ENCODE assay signal across 17 cellular contexts in genomic region chr6:130932956-130933355, GRCh38.
A peak's percentile ranks its signal among the peaks of the same experiment; 100 is the strongest.
DNase-seq lines count a peak whose midpoint lies in the region; ATAC-seq, FAIRE-seq and TF ChIP-seq lines count a peak whose summit lies in the region.
"Had no signal": no experiment of that assay in that cellular context is flagged by ENCODE, and none has a peak within 500 bp of the region (broad histone marks: within the 10 kb centered on the region; RNA-seq: fewer than 3 reads in every experiment).

No MANE protein-coding gene starts in this region.

- peak overlapping the region; percentile 3 for H2BK120ac ChIP-seq in mesenchymal stem cell (ENCODE audit: low read depth, low read length)

- H3K79me1 ChIP-seq in mesenchymal stem cell (replicated peaks; ENCODE audit: low read length, poor library complexity, severe bottlenecking): peaks cover 29% of the 10 kb centered on the region

- WGBS in GM12878 (ENCODE audit: insufficient coverage, insufficient replicate concordance, low lambda C conversion rate, missing lambda C conversion rate): 90% methylated on average over 2 of the region's 2 CpGs
- 88% methylated on average over 1 of the region's 2 CpGs for WGBS in mesenchymal stem cell
- 76% methylated on average over 2 of the region's 2 CpGs for WGBS in prostate gland

- no peak for ATAC-seq in GM23338
- peak; percentile 67 for ATAC-seq in GM12878

- H3K9me3 ChIP-seq in GM12878 (replicated peaks; ENCODE audit: control insufficient read depth, insufficient read depth, low read length) (no peaks in the 10 kb centered on the region), mesenchymal stem cell (ENCODE audit: control insufficient read depth, low read length) (no peaks in the 10 kb centered on the region), prostate gland (no peaks in the 10 kb centered on the region)
- H3K9me3 ChIP-seq: Peyer's patch had no signal

- no peak for DNase-seq in GM23338 (ENCODE audit: low spot score)
- no peak for DNase-seq in GM12878 (ENCODE audit: low read depth, low spot score)
- peak; percentile 24 for DNase-seq in mesenchymal stem cell
- DNase-seq in substantia nigra (lab: John Stamatoyannopoulos, UW): no peak
- no peak for DNase-seq in NCI-H2029 treated with DMSO at 0.1 percent for 48 hours (lab: John Stamatoyannopoulos, UW)
- no peak for DNase-seq in putamen (ENCODE audit: low spot score)
- no peak for DNase-seq in prostate gland (ENCODE audit: low spot score)
- DNase-seq: CD8-positive, alpha-beta memory T cell; DMS 273 treated with DMSO at 0.1 percent for 48 hours; H7; Karpas-422; NCI-H1105 treated with DMSO at 0.1 percent for 48 hours; NCI-H187; NCI-H446; NCI-H748 treated with DMSO at 0.1 percent for 48 hours; Peyer's patch; SHP77 had no signal

- no peak for FAIRE-seq in GM12878 (lab: Jason Lieb, UNC)

- H3K14ac ChIP-seq in mesenchymal stem cell (ENCODE audit: low read length in 2 of 2): no peak overlapping the region

- no TSS peak for BruUV-seq in GM12878 (replicated peaks; lab: Mats Ljungman, UMichigan)

- TF ChIP-seq CTCF in GM23338 (conservative IDR thresholded peaks at IDR 0.05; ENCODE audit: low read depth in 2 of 2) (no peak), GM12878 (IDR thresholded peaks at IDR 0.05 in 2 of 3, conservative IDR thresholded peaks at IDR 0.05 in 1 of 3; ENCODE audit: control insufficient read depth in 2 of 3, extremely low read depth in 1 of 3, insufficient read depth in 1 of 3, low read depth in 3 of 3, low read length in 3 of 3) (no peak), prostate gland (IDR thresholded peaks at IDR 0.05) (no peak)

- H3K4me3 ChIP-seq in GM23338 (no peak overlapping the region), GM12878 (no peak overlapping the region), mesenchymal stem cell (ENCODE audit: insufficient read depth in 1 of 2, low read depth in 1 of 2, low read length in 2 of 2) (no peak overlapping the region), prostate gland (no peak overlapping the region)
- H3K4me3 ChIP-seq: Peyer's patch had no signal

- no peak overlapping the region for H2BK12ac ChIP-seq in mesenchymal stem cell (ENCODE audit: low read length in 2 of 2)

- CTCF ChIA-PET in GM12878 (lab: Yijun Ruan, JAX): interaction anchor here (1.2 to 1.6 kb wide), 3 partner anchors 12 to 182 kb away, joined by 3 to 4 read pairs (median 3); no protein-coding TSS in a partner anchor

- H3K23ac ChIP-seq in mesenchymal stem cell (ENCODE audit: low read length in 2 of 2): no peak overlapping the region

- H3K4ac ChIP-seq in mesenchymal stem cell (ENCODE audit: low read depth in 1 of 2, low read length in 2 of 2): peak overlapping the region in 1 of 2 experiments; percentile 5

- H3K4me3 Mint-ChIP-seq in GM23338: no peak overlapping the region
- H3K4me3 Mint-ChIP-seq: CD8-positive, alpha-beta memory T cell had no signal

- H3K79me2 ChIP-seq in GM23338 (replicated peaks; ENCODE audit: insufficient read depth) (peaks cover 15% of the 10 kb centered on the region; the same call in 1 of the 2 replicates), GM12878 (ENCODE audit: control insufficient read depth, insufficient read depth, low read length) (peaks cover 1% of the 10 kb centered on the region; the same call in 1 of the 2 replicates)

- no peak overlapping the region for H4K91ac ChIP-seq in mesenchymal stem cell (ENCODE audit: low read length)

- in situ Hi-C loops in GM12878 (cut with MboI): no loop called here

- H4K20me1 ChIP-seq in GM23338 (replicated peaks; ENCODE audit: insufficient read depth): no peaks in the 10 kb centered on the region
- no peaks in the 10 kb centered on the region for H4K20me1 ChIP-seq in GM12878 (ENCODE audit: control insufficient read depth, insufficient read depth)

- intact Hi-C loops in GM12878 (cut with micrococcal nuclease; ENCODE audit: unreplicated experiment): no loop called here
- intact Hi-C loops in prostate gland (cut with DNase I): no loop called here

- H3K9ac ChIP-seq in GM12878 (ENCODE audit: control insufficient read depth, insufficient read depth, low read length) (no peak overlapping the region), mesenchymal stem cell (ENCODE audit: low read length) (no peak overlapping the region)

- SMC1A ChIA-PET in GM12878 (lab: Charles Lee; ENCODE audit: uncharacterized antibody, unreplicated experiment): interaction anchor here (1.2 kb wide), 1 partner anchor 9 kb away, joined by 4 read pairs; no protein-coding TSS in a partner anchor

- no peak overlapping the region for H2BK5ac ChIP-seq in mesenchymal stem cell (ENCODE audit: low read depth, low read length, poor library complexity, severe bottlenecking)

- H3F3A ChIP-seq in GM23338 (replicated peaks; ENCODE audit: low read depth): no peaks in the 10 kb centered on the region

- no peak overlapping the region for H2AK5ac ChIP-seq in mesenchymal stem cell (ENCODE audit: low read length, severe bottlenecking)

- 0 out of 2 replicates have a peak overlapping the region, but pooled peaks have one; percentile 5 for H3K27ac Mint-ChIP-seq in GM23338

- POLR2A ChIA-PET in GM12878 (lab: Charles Lee): no interaction called here

- no peak overlapping the region for H2BK15ac ChIP-seq in mesenchymal stem cell (ENCODE audit: low read depth, poor library complexity, severe bottlenecking)

- TF ChIP-seq RAD21 in GM12878 (IDR thresholded peaks at IDR 0.05; ENCODE audit: insufficient read depth, low read depth, low read length): no peak

- no peak overlapping the region for H2AFZ ChIP-seq in GM23338
- no peak overlapping the region for H2AFZ ChIP-seq in GM12878 (ENCODE audit: control insufficient read depth, low read depth, low read length)
- H2AFZ ChIP-seq in mesenchymal stem cell (ENCODE audit: low read depth, low read length): no peak overlapping the region

- TF ChIP-seq POLR2A in GM12878 (IDR thresholded peaks at IDR 0.05; ENCODE audit: low read depth, low read length) (no peak), prostate gland (IDR thresholded peaks at IDR 0.05) (no peak)

- H3K4me2 ChIP-seq in GM23338: no peak overlapping the region
- no peak overlapping the region for H3K4me2 ChIP-seq in GM12878 (ENCODE audit: control insufficient read depth, insufficient read depth)
- H3K4me2 ChIP-seq in mesenchymal stem cell (ENCODE audit: low read length, poor library complexity, severe bottlenecking): no peak overlapping the region

- H3K36me3 ChIP-seq in GM23338 (ENCODE audit: insufficient read depth) (no peaks in the 10 kb centered on the region), GM12878 (ENCODE audit: control insufficient read depth in 2 of 2, insufficient read depth in 2 of 2, low read length in 1 of 2) (no peaks in the 10 kb centered on the region; a peak in 1 of 4 replicates), mesenchymal stem cell (ENCODE audit: control insufficient read depth in 1 of 2, insufficient read depth in 2 of 2, low read depth in 1 of 2, low read length in 2 of 2) (no peaks in the 10 kb centered on the region), prostate gland (no peaks in the 10 kb centered on the region)
- H3K36me3 ChIP-seq: Peyer's patch had no signal

- H3K18ac ChIP-seq in mesenchymal stem cell (ENCODE audit: low read depth in 1 of 2, low read length in 2 of 2): no peak overlapping the region

- H3K4me1 ChIP-seq in GM23338 (ENCODE audit: insufficient read depth) (peaks cover 26% of the 10 kb centered on the region), GM12878 (ENCODE audit: control insufficient read depth, insufficient read depth, low read length) (no peaks in the 10 kb centered on the region), mesenchymal stem cell (ENCODE audit: control insufficient read depth, insufficient read depth, low read depth, low read length) (peaks cover 8% of the 10 kb centered on the region), prostate gland (replicated peaks) (no peaks in the 10 kb centered on the region)

- H3K9me2 ChIP-seq in GM23338 (ENCODE audit: insufficient read depth): no peaks in the 10 kb centered on the region

- H3K4me1 Mint-ChIP-seq in GM23338: peaks cover 31% of the 10 kb centered on the region
- H3K4me1 Mint-ChIP-seq: CD8-positive, alpha-beta memory T cell had no signal

- H3K27me3 Mint-ChIP-seq in GM23338 (ENCODE audit: insufficient read depth, low read depth, poor library complexity): no peaks in the 10 kb centered on the region

- H4K8ac ChIP-seq in mesenchymal stem cell (ENCODE audit: low read length): no peak overlapping the region

- peaks cover 6% of the 10 kb centered on the region; the same call in 2 of the 3 replicates for H3K36me3 Mint-ChIP-seq in GM23338 (ENCODE audit: low read depth)

- TF ChIP-seq EP300 in GM12878 (IDR thresholded peaks at IDR 0.05; ENCODE audit: borderline replicate concordance in 1 of 2, control insufficient read depth in 1 of 2, low read depth in 2 of 2, low read length in 2 of 2): no peak

- RAD21 ChIA-PET in GM12878 (lab: Charles Lee; ENCODE audit: unreplicated experiment): no interaction called here

- H3K27ac ChIP-seq in GM23338 (ENCODE audit: low read depth) (peak overlapping the region; percentile 17; the same call in 1 of the 2 replicates), GM12878 (ENCODE audit: control insufficient read depth, insufficient read depth) (no peak overlapping the region), mesenchymal stem cell (ENCODE audit: low read length, poor library complexity, severe bottlenecking) (no peak overlapping the region), substantia nigra (ENCODE audit: low read depth, low read length, poor library complexity, severe bottlenecking) (peak overlapping the region; percentile 59), prostate gland (no peak overlapping the region)
- H3K27ac ChIP-seq: Peyer's patch had no signal

- H3K27me3 ChIP-seq in GM23338 (ENCODE audit: insufficient read depth) (no peaks in the 10 kb centered on the region), GM12878 (replicated peaks in 1 of 2; ENCODE audit: control insufficient read depth in 2 of 2, insufficient read depth in 2 of 2, low read length in 1 of 2) (no peaks in the 10 kb centered on the region), mesenchymal stem cell (ENCODE audit: control insufficient read depth in 1 of 2, insufficient read depth in 1 of 2, low read length in 2 of 2) (no peaks in the 10 kb centered on the region), prostate gland (replicated peaks; ENCODE audit: insufficient read depth) (no peaks in the 10 kb centered on the region)
- H3K27me3 ChIP-seq: Peyer's patch had no signal

- H3K9me3 Mint-ChIP-seq in GM23338: peaks cover 3% of the 10 kb centered on the region; the same call in 2 of the 3 replicates

TF ChIP-seq in GM23338, 12 proteins besides CTCF, POLR2A, EP300 and RAD21 (continues in another document):
- TF ChIP-seq ZNF331 (CRISPR knock-in tag; IDR thresholded peaks at IDR 0.05; ENCODE audit: low read depth) (no peak), POLR2AphosphoS5 (IDR thresholded peaks at IDR 0.05; ENCODE audit: low read depth) (no peak), JUNB (IDR thresholded peaks at IDR 0.05; ENCODE audit: unreplicated experiment) (no peak), CREB1 (CRISPR knock-in tag; IDR thresholded peaks at IDR 0.05; ENCODE audit: low read depth) (no peak)

Comparison
In these comparisons a context has a peak if more than half of its experiments do, and no peak if none do; other contexts are left out.
1. H3K27ac ChIP-seq: peak in GM23338 (single experiment) and substantia nigra (single experiment); none in GM12878 (single experiment), mesenchymal stem cell (single experiment) and prostate gland (0 of 2).